Comparison of ENCODE assay signal across 17 cellular contexts in genomic region chr1:43509740-43510375, GRCh38. TPM values are rescaled to one million over a fixed set of nuclear protein-coding genes. Genes with fewer than 3 reads are reported as not detected.
DNase-seq lines count a peak whose midpoint lies in the region; ATAC-seq and TF ChIP-seq lines count a peak whose summit lies in the region.
"Had no signal": no experiment of that assay in that cellular context is flagged by ENCODE, and none has a peak within 500 bp of the region (broad histone marks: within the 10 kb centered on the region; RNA-seq: fewer than 3 reads in every experiment).

No MANE protein-coding gene starts in this region.

- H3K4me1 Mint-ChIP-seq in activated CD4-positive, alpha-beta T cell treated with anti-CD3 and anti-CD28 coated beads, Interleukin-2, amount 10 ng/mL, durations not matched to agents 7 days and 5 days, result peaks cover 10% of the 10 kb centered on the region
- peaks cover 18% of the 10 kb centered on the region for H3K4me1 Mint-ChIP-seq in T-helper 2 cell treated with Interferon-gamma antibody and Interleukin-4, amounts not matched to agents 5 μg/mL and 100 μg/mL, for 36 hours (ENCODE audit: low read depth)

- in situ Hi-C loops in GM13976 (cut with MboI; ENCODE audit: low sequenced_read_pairs, unreplicated experiment), result no loop called here

- no peaks in the 10 kb centered on the region for H3K4me1 ChIP-seq in osteoblast (ENCODE audit: insufficient read depth, low read length)

- no peaks in the 10 kb centered on the region for H3K79me2 ChIP-seq in osteoblast (ENCODE audit: insufficient read depth, low read length)

- no peaks in the 10 kb centered on the region for H3K27me3 ChIP-seq in osteoblast (ENCODE audit: insufficient read depth, low read length)
- H3K27me3 ChIP-seq: dorsolateral prefrontal cortex had no signal

- no peaks in the 10 kb centered on the region for H3K36me3 ChIP-seq in osteoblast (ENCODE audit: insufficient read depth, low read length)

- H3K27ac Mint-ChIP-seq in activated CD4-positive, alpha-beta T cell treated with anti-CD3 and anti-CD28 coated beads, Interleukin-2, amount 10 ng/mL, durations not matched to agents 7 days and 5 days, result no peak overlapping the region
- peak overlapping the region; percentile 63 for H3K27ac Mint-ChIP-seq in T-helper 2 cell treated with Interferon-gamma antibody and Interleukin-4, amounts not matched to agents 5 μg/mL and 100 μg/mL, for 36 hours
- H3K27ac Mint-ChIP-seq: activated naive CD4-positive, alpha-beta T cell treated with anti-CD3 and anti-CD28 coated beads for 36 hours had no signal

- no peak overlapping the region for H3K4me3 Mint-ChIP-seq in activated CD4-positive, alpha-beta T cell treated with anti-CD3 and anti-CD28 coated beads, Interleukin-2, amount 10 ng/mL, durations not matched to agents 7 days and 5 days
- H3K4me3 Mint-ChIP-seq in T-helper 2 cell treated with Interferon-gamma antibody and Interleukin-4, amounts not matched to agents 5 μg/mL and 100 μg/mL, for 36 hours, result no peak overlapping the region
- H3K4me3 Mint-ChIP-seq: activated naive CD4-positive, alpha-beta T cell treated with anti-CD3 and anti-CD28 coated beads for 36 hours; CD4-positive, CD25-positive, alpha-beta regulatory T cell had no signal

- POLR2A ChIA-PET in activated CD4-positive, alpha-beta T cell treated with anti-CD3 and anti-CD28 coated beads, Interleukin-2, amount 10 ng/mL, durations not matched to agents 7 days and 5 days (lab: Charles Lee), result no interaction called here

- TF ChIP-seq CTCF in osteoblast (IDR thresholded peaks at IDR 0.05; ENCODE audit: extremely low read depth, low read depth, low read length), result no peak
- no peak for TF ChIP-seq CTCF in GM13976 (IDR thresholded peaks at IDR 0.05; ENCODE audit: borderline replicate concordance, control extremely low read depth, extremely low read depth, insufficient read depth, missing control alignments)

- DNase-seq in activated CD4-positive, alpha-beta T cell treated with anti-CD3 and anti-CD28 coated beads for 48 hours, result peak; percentile 62
- DNase-seq in activated CD4-positive, alpha-beta T cell treated with anti-CD3 and anti-CD28 coated beads, Interleukin-2, amount 10 ng/mL, durations not matched to agents 7 days and 5 days, result no peak
- DNase-seq in T-helper 2 cell treated with Interferon-gamma antibody and Interleukin-4, amounts not matched to agents 5 μg/mL and 100 μg/mL, for 36 hours (ENCODE audit: low spot score), result peak; percentile 48
- no peak for DNase-seq in osteoblast (ENCODE audit: insufficient read length, low spot score, missing footprints)
- DNase-seq in GM03348 (ENCODE audit: low spot score), result no peak
- DNase-seq in GM13976 (ENCODE audit: low spot score), result no peak
- DNase-seq in iPS-NIHi11 (ENCODE audit: low spot score), result no peak
- DNase-seq: activated CD8-positive, alpha-beta memory T cell treated with anti-CD3 and anti-CD28 coated beads for 24 hours; activated naive CD4-positive, alpha-beta T cell treated with anti-CD3 and anti-CD28 coated beads for 36 hours; GOT3; SK-N-SH had no signal

- H4K20me1 ChIP-seq in osteoblast (ENCODE audit: insufficient read depth, low read length), result no peaks in the 10 kb centered on the region

- peaks cover 4% of the 10 kb centered on the region for H3K36me3 Mint-ChIP-seq in activated CD4-positive, alpha-beta T cell treated with anti-CD3 and anti-CD28 coated beads, Interleukin-2, amount 10 ng/mL, durations not matched to agents 7 days and 5 days (ENCODE audit: low read depth)
- H3K36me3 Mint-ChIP-seq in T-helper 2 cell treated with Interferon-gamma antibody and Interleukin-4, amounts not matched to agents 5 μg/mL and 100 μg/mL, for 36 hours (ENCODE audit: low read depth), result no peaks in the 10 kb centered on the region
- H3K36me3 Mint-ChIP-seq: CD4-positive, CD25-positive, alpha-beta regulatory T cell had no signal

- ATAC-seq in GM18909 (IDR thresholded peaks at IDR 0.05; ENCODE audit: poor library complexity, unreplicated experiment), result peak; percentile 51
- ATAC-seq: A549, left lobe of liver had no signal

- no peak overlapping the region for H3K4me3 ChIP-seq in osteoblast (ENCODE audit: insufficient read depth, low read length)
- H3K4me3 ChIP-seq: A549, dorsolateral prefrontal cortex, smooth muscle cell had no signal

- peaks cover 2% of the 10 kb centered on the region for H3K27me3 Mint-ChIP-seq in activated CD4-positive, alpha-beta T cell treated with anti-CD3 and anti-CD28 coated beads, Interleukin-2, amount 10 ng/mL, durations not matched to agents 7 days and 5 days
- no peaks in the 10 kb centered on the region for H3K27me3 Mint-ChIP-seq in T-helper 2 cell treated with Interferon-gamma antibody and Interleukin-4, amounts not matched to agents 5 μg/mL and 100 μg/mL, for 36 hours (ENCODE audit: low read depth)
- H3K27me3 Mint-ChIP-seq: CD4-positive, CD25-positive, alpha-beta regulatory T cell had no signal

- H3K27ac ChIP-seq in osteoblast (ENCODE audit: low read depth, low read length), result no peak overlapping the region
- H3K27ac ChIP-seq: dorsolateral prefrontal cortex had no signal

- no peak overlapping the region for H3K4me2 ChIP-seq in osteoblast (ENCODE audit: insufficient read depth, low read length)
- H3K4me2 ChIP-seq: A549, SK-N-SH, smooth muscle cell had no signal

- CTCF ChIA-PET in activated CD4-positive, alpha-beta T cell treated with anti-CD3 and anti-CD28 coated beads, Interleukin-2, amount 10 ng/mL, durations not matched to agents 7 days and 5 days (lab: Charles Lee), result no interaction called here

- no peaks in the 10 kb centered on the region for H3K9me3 ChIP-seq in osteoblast (ENCODE audit: low read depth, low read length)
- H3K9me3 ChIP-seq: SK-N-SH had no signal

- H3K9me3 Mint-ChIP-seq in activated CD4-positive, alpha-beta T cell treated with anti-CD3 and anti-CD28 coated beads, Interleukin-2, amount 10 ng/mL, durations not matched to agents 7 days and 5 days, result peaks cover 5% of the 10 kb centered on the region
- no peaks in the 10 kb centered on the region for H3K9me3 Mint-ChIP-seq in T-helper 2 cell treated with Interferon-gamma antibody and Interleukin-4, amounts not matched to agents 5 μg/mL and 100 μg/mL, for 36 hours

- peak overlapping the region; percentile 25 for H2AFZ ChIP-seq in osteoblast (ENCODE audit: low read length)

RNA-seq across cellular contexts. Expression of gene PTPRF, which starts 20.8 kb away (rescaled TPM):
- total RNA-seq in activated CD4-positive, alpha-beta T cell treated with anti-CD3 and anti-CD28 coated beads, Interleukin-2, amount 10 ng/mL, durations not matched to agents 7 days and 5 days, result under 1 TPM; 0.37 to 0.42 TPM
- 12.1 and 13.0 TPM in 2 replicates for total RNA-seq in osteoblast

RNA-seq across cellular contexts. Expression of gene HYI, which starts 56.1 kb away (rescaled TPM):
- total RNA-seq in activated CD4-positive, alpha-beta T cell treated with anti-CD3 and anti-CD28 coated beads, Interleukin-2, amount 10 ng/mL, durations not matched to agents 7 days and 5 days, result 10 to 100 TPM; 20.6 to 25.8 TPM
- total RNA-seq in osteoblast, result 24.5 and 27.1 TPM in 2 replicates

Comparison
In these comparisons a context has a peak if more than half of its experiments do, and no peak if none do; other contexts are left out.
1. DNase-seq: peak in activated CD4-positive, alpha-beta T cell treated with anti-CD3 and anti-CD28 coated beads for 48 hours (single experiment) and T-helper 2 cell treated with Interferon-gamma antibody and Interleukin-4, amounts not matched to agents 5 μg/mL and 100 μg/mL, for 36 hours (single experiment); none in activated CD4-positive, alpha-beta T cell treated with anti-CD3 and anti-CD28 coated beads, Interleukin-2, amount 10 ng/mL, durations not matched to agents 7 days and 5 days (single experiment), osteoblast (single experiment), GM03348 (single experiment), GM13976 (single experiment) and iPS-NIHi11 (single experiment).